Comparison of ENCODE assay signal across 19 cellular contexts in the genomic region with DNA sequence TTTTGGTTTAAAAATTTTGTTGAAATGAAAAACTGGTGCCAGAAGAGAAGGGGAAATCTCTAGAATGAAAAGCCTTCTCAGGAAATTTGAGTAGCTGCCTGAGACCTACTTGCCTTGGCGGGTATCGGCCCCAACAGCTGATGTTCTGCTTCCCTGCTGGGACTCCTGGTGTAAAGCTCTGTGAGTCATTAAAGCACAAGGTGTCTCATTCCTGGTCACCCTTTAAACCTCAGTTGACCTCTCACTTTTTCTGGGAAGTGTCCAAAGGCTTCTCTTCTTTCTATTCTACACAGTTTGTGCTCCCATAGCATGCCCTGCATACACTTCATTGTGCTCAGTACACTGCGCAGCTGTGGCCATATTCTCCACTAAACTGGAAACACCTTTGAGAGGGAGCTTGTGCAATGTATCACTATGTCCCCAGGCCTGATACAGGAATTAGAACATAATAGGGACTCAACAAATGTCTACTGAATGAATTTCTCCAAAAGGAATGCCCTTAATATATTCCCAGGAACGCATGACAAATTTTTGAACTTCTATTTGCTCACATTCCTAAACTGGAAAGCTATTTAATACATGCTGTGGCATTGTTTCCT.
"Had no signal": no experiment of that assay in that cellular context is flagged by ENCODE, and none has a peak within 500 bp of the region (broad histone marks: within the 10 kb centered on the region; RNA-seq: fewer than 3 reads in every experiment).

No MANE protein-coding gene starts in this region.

- DNase-seq: activated CD4-positive, alpha-beta T cell treated with anti-CD3 and anti-CD28 coated beads for 1 hour; activated CD4-positive, alpha-beta T cell treated with anti-CD3 and anti-CD28 coated beads, Interleukin-2, amount 50 U/mL, for 1 hour; activated T-cell treated with anti-CD3 and anti-CD28 coated beads, Interleukin-2, amount 50 U/mL, for 1 hour; aorta; caudate nucleus; effector CD4-positive, alpha-beta T cell; hypothalamus; islet precursor cell; left colon; nephron progenitor cell; occipital lobe; posterior cingulate gyrus; spleen; stimulated activated CD4-positive, alpha-beta T cell treated with anti-CD3 and anti-CD28 coated beads, Interleukin-4, amount 100 ng/mL, for 1 hour; stimulated activated naive CD4-positive, alpha-beta T cell; T-helper 1 cell; upper lobe of left lung had no signal

- ATAC-seq: activated naive CD4-positive, alpha-beta T cell treated with anti-CD3 and anti-CD28 coated beads, Interleukin-2, amount 50 U/mL, for 72 hours; activated T-helper 17 cell treated with anti-CD3 and anti-CD28 coated beads, Interleukin-2, amount 50 U/mL, for 72 hours; left colon had no signal
